ENCODE assay signal across 8 cellular contexts in genomic region chr4:3292571-3293409, GRCh38. TPM values are rescaled to one million over a fixed set of nuclear protein-coding genes. Genes with fewer than 3 reads are reported as not detected.
DNase-seq lines count a peak whose midpoint lies in the region; FAIRE-seq lines count a peak whose summit lies in the region.

TSS of gene RGS12 (plus strand) at chr4:3293021. CDS start at chr4:3316171, 23,150 bp downstream.

- H3K4me3 ChIP-seq in SJSA1, result peak within 1 kb of the TSS; percentile 75
- H3K4me3 ChIP-seq in neuronal stem cell (ENCODE audit: low read length in 2 of 2), result peak within 1 kb of the TSS; percentile 94 to 96

- peak within 1 kb of the TSS; percentile 98 for H2BK120ac ChIP-seq in neuronal stem cell (ENCODE audit: low read depth, low read length)

- peak within 1 kb of the TSS; percentile 84 for H2BK5ac ChIP-seq in neuronal stem cell (ENCODE audit: low read length)

- H3K27ac ChIP-seq in SJSA1, result peak within 1 kb of the TSS; percentile 60
- H3K27ac ChIP-seq in neuronal stem cell (replicated peaks; ENCODE audit: low read length), result peak within 1 kb of the TSS; percentile 91

- H3K4me1 Mint-ChIP-seq in activated naive CD4-positive, alpha-beta T cell treated with anti-CD3 and anti-CD28 coated beads for 36 hours (ENCODE audit: low read depth), result peaks cover 9% of the 10 kb centered on the region

- H3K9me3 Mint-ChIP-seq in activated naive CD4-positive, alpha-beta T cell treated with anti-CD3 and anti-CD28 coated beads for 36 hours, result peaks cover 4% of the 10 kb centered on the region

- H3K4me2 ChIP-seq in neuronal stem cell (ENCODE audit: insufficient read depth, low read length, poor library complexity, severe bottlenecking), result peak within 1 kb of the TSS; percentile 99

- no peaks in the 10 kb centered on the region for H3K36me3 Mint-ChIP-seq in activated naive CD4-positive, alpha-beta T cell treated with anti-CD3 and anti-CD28 coated beads for 36 hours (ENCODE audit: low read depth)

- peak within 1 kb of the TSS; percentile 66 for H4K8ac ChIP-seq in neuronal stem cell (ENCODE audit: low read depth, low read length)

- peak within 1 kb of the TSS; percentile 92 for H2BK15ac ChIP-seq in neuronal stem cell (ENCODE audit: low read length)

- CTCF ChIA-PET in activated naive CD4-positive, alpha-beta T cell treated with anti-CD3 and anti-CD28 coated beads for 36 hours (lab: Charles Lee), result no interaction called here

- peak within 1 kb of the TSS; percentile 82 for H3K14ac ChIP-seq in neuronal stem cell (ENCODE audit: low read length)

- WGBS in neuronal stem cell (ENCODE audit: extremely low coverage in 2 of 2, insufficient read length in 2 of 2, insufficient replicate concordance in 1 of 2), 2 donors, result no CpG with 5 or more reads among the region's 121 CpGs

- H4K91ac ChIP-seq in neuronal stem cell (ENCODE audit: low read depth, low read length, poor library complexity), result peak within 1 kb of the TSS; percentile 98

- H2AFZ ChIP-seq in neuronal stem cell (ENCODE audit: low read length), result peak within 1 kb of the TSS; percentile 97

- H3K36me3 ChIP-seq in SJSA1, result peaks cover 5% of the 10 kb centered on the region; the same call in 1 of the 2 replicates
- peaks cover 0 to 3% of the 10 kb centered on the region in 2 donors for H3K36me3 ChIP-seq in neuronal stem cell (replicated peaks in 1 of 2; ENCODE audit: control insufficient read depth in 2 of 2, insufficient read depth in 2 of 2, low read length in 2 of 2)

- H3K9me3 ChIP-seq in SJSA1 (replicated peaks) (no peaks in the 10 kb centered on the region), neuronal stem cell (replicated peaks in 1 of 2; ENCODE audit: control insufficient read depth in 2 of 2, insufficient read depth in 1 of 2, low read depth in 1 of 2, low read length in 2 of 2) (peaks cover 0 to 23% of the 10 kb centered on the region in 2 donors)

- H3K4me3 Mint-ChIP-seq in activated naive CD4-positive, alpha-beta T cell treated with anti-CD3 and anti-CD28 coated beads for 36 hours, result peak within 1 kb of the TSS; percentile 93

- FAIRE-seq in frontal cortex (lab: Jason Lieb, UNC), result no peak

- peaks cover 11% of the 10 kb centered on the region for H3K4me1 ChIP-seq in SJSA1 (replicated peaks)
- H3K4me1 ChIP-seq in neuronal stem cell (ENCODE audit: control insufficient read depth in 2 of 2, insufficient read depth in 1 of 2, low read depth in 1 of 2, low read length in 2 of 2), result peaks cover 14 to 25% of the 10 kb centered on the region in 2 donors

- intact Hi-C loops in activated naive CD4-positive, alpha-beta T cell treated with anti-CD3 and anti-CD28 coated beads for 36 hours (cut with micrococcal nuclease), result loop anchor here (1.0 to 5.0 kb wide), 5 partner anchors 10 to 330 kb away; partner anchors contain the start of genes GRK4, HTT, HTT-AS and LRPAP1

- H3K23ac ChIP-seq in neuronal stem cell (ENCODE audit: low read depth, low read length, poor library complexity), result peak within 1 kb of the TSS; percentile 95

- H3K27ac Mint-ChIP-seq in activated naive CD4-positive, alpha-beta T cell treated with anti-CD3 and anti-CD28 coated beads for 36 hours, result no peak within 1 kb of the TSS

- no peaks in the 10 kb centered on the region for H3K27me3 ChIP-seq in SJSA1 (replicated peaks)
- H3K27me3 ChIP-seq in neuronal stem cell (ENCODE audit: control insufficient read depth in 3 of 3, insufficient read depth in 3 of 3, low read depth in 1 of 3, low read length in 3 of 3), result peaks cover 0 to 5% (median 0%) of the 10 kb centered on the region in 3 experiments

- H3K18ac ChIP-seq in neuronal stem cell (ENCODE audit: low read length), result peak within 1 kb of the TSS; percentile 99

- H3K79me1 ChIP-seq in neuronal stem cell (ENCODE audit: low read depth, low read length), result peaks cover 16% of the 10 kb centered on the region

- H3K27me3 Mint-ChIP-seq in activated naive CD4-positive, alpha-beta T cell treated with anti-CD3 and anti-CD28 coated beads for 36 hours (ENCODE audit: low read depth), result peaks cover under 1% of the 10 kb centered on the region

- H2BK12ac ChIP-seq in neuronal stem cell (ENCODE audit: low read length), result no peak within 1 kb of the TSS

- peak within 1 kb of the TSS; percentile 94 for H3K9ac ChIP-seq in neuronal stem cell (ENCODE audit: low read depth, low read length, poor library complexity)

- peak; percentile 87 for DNase-seq in DMS53 treated with DMSO at 0.1 percent for 48 hours (lab: John Stamatoyannopoulos, UW; ENCODE audit: unreplicated experiment)
- peak; percentile 94 for DNase-seq in H4 (ENCODE audit: low spot score)
- peak; percentile 91 for DNase-seq in M059J (ENCODE audit: low read depth)
- peak in 1 of 2 experiments; percentile 89 for DNase-seq in SJSA1 (ENCODE audit: low read depth in 1 of 2, low spot score in 2 of 2)
- DNase-seq in activated naive CD4-positive, alpha-beta T cell treated with anti-CD3 and anti-CD28 coated beads for 36 hours, result peak; percentile 94
- peak; percentile 100 for DNase-seq in frontal cortex (ENCODE audit: low spot score in 2 of 2)
- DNase-seq in neuronal stem cell (ENCODE audit: low spot score), result peak; percentile 89
- peak; percentile 85 for DNase-seq in stromal cell of bone marrow (ENCODE audit: low read depth)

- H2AK5ac ChIP-seq in neuronal stem cell (ENCODE audit: low read depth, low read length), result peak within 1 kb of the TSS; percentile 100

- H3K4ac ChIP-seq in neuronal stem cell (ENCODE audit: low read length), result peak within 1 kb of the TSS; percentile 58

RNA-seq across cellular contexts. Expression of gene RGS12, which starts in this region (rescaled TPM):
- 13.6 and 16.6 TPM in 2 replicates for total RNA-seq in H4 (2014; rRNA removed; shearing (Covaris generic))
- total RNA-seq in M059J (2014; rRNA removed; shearing (Covaris generic)), result 7.5 and 15.8 TPM in 2 replicates
- total RNA-seq in SJSA1 (2014; rRNA removed; shearing (Covaris generic)), result 48.5 and 79.6 TPM in 2 replicates
- 1 to 10 TPM; 8.7 to 8.9 TPM for total RNA-seq in activated naive CD4-positive, alpha-beta T cell treated with anti-CD3 and anti-CD28 coated beads for 36 hours
- 72.2 TPM for total RNA-seq in frontal cortex
- 26.5 TPM for polyA plus RNA-seq in neuronal stem cell (2013, experiment 1 of 2)
- polyA plus RNA-seq in neuronal stem cell (2013, experiment 2 of 2), result 27.6 TPM
